In the genomic region with DNA sequence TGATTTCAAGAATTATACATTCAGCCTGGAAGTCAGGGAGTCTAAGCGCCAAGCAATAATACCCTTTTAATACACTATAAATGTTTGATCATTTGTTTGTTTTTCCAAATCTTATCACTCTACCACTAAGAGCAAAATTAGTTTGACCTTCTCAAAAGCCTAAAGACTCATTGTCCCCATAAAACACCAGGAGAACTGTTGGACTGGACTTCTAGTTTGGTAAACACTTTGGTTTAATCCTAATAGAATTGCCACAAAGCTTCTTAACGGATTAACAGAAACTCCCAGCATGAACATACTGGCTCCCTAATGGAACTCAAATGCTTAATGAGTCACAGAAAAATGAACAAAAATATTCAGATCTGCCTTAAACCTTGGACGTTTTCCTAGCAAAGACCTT, we compare ENCODE assay signal across 17 cellular contexts. TPM values are rescaled to one million over a fixed set of nuclear protein-coding genes. Genes with fewer than 3 reads are reported as not detected.
A peak's percentile ranks its signal among the peaks of the same experiment; 100 is the strongest.
DNase-seq lines count a peak whose midpoint lies in the region; ATAC-seq and TF ChIP-seq lines count a peak whose summit lies in the region.
"Had no signal": no experiment of that assay in that cellular context is flagged by ENCODE, and none has a peak within 500 bp of the region (broad histone marks: within the 10 kb centered on the region; RNA-seq: fewer than 3 reads in every experiment).

No MANE protein-coding gene starts in this region.

- H3K4me2 ChIP-seq in neural progenitor cell, result no peak overlapping the region
- H3K4me2 ChIP-seq: BLaER1 treated with 17β-estradiol and CSF1 and Interleukin-3, amounts not matched to agents 10 nM and 100 nM had no signal

- H3K4me1 ChIP-seq in A673 (ENCODE audit: insufficient read depth, low read length, poor library complexity, severe bottlenecking) (peaks cover 8% of the 10 kb centered on the region), HEK293 (ENCODE audit: control insufficient read depth, insufficient read depth, low read length) (peaks cover 14% of the 10 kb centered on the region; the same call in 1 of the 2 replicates), neural progenitor cell (no peaks in the 10 kb centered on the region)
- no peaks in the 10 kb centered on the region for H3K4me1 ChIP-seq in CD4-positive, alpha-beta memory T cell (ENCODE audit: insufficient read depth, low read length)
- H3K4me1 ChIP-seq: BLaER1 treated with 17β-estradiol and CSF1 and Interleukin-3, amounts not matched to agents 10 nM and 100 nM had no signal

- H3K36me3 ChIP-seq in A673 (ENCODE audit: insufficient read depth, low read length, poor library complexity, severe bottlenecking) (no peaks in the 10 kb centered on the region), HEK293 (ENCODE audit: control insufficient read depth in 2 of 2, insufficient read depth in 1 of 2, low read length in 2 of 2) (no peaks in the 10 kb centered on the region), neural progenitor cell (no peaks in the 10 kb centered on the region)
- no peaks in the 10 kb centered on the region for H3K36me3 ChIP-seq in CD4-positive, alpha-beta memory T cell (ENCODE audit: insufficient read depth, low read length)
- H3K36me3 ChIP-seq: BLaER1 treated with 17β-estradiol and CSF1 and Interleukin-3, amounts not matched to agents 10 nM and 100 nM had no signal

- H4K20me1 ChIP-seq in neural progenitor cell (ENCODE audit: low read depth), result no peaks in the 10 kb centered on the region
- H4K20me1 ChIP-seq: BLaER1 treated with 17β-estradiol and CSF1 and Interleukin-3, amounts not matched to agents 10 nM and 100 nM had no signal

- no peaks in the 10 kb centered on the region for H3K9me3 ChIP-seq in A673 (ENCODE audit: low read depth, low read length, poor library complexity, severe bottlenecking)
- H3K9me3 ChIP-seq in HEK293 (ENCODE audit: control insufficient read depth, insufficient read depth, low read depth, low read length), result no peaks in the 10 kb centered on the region
- peaks cover 7% of the 10 kb centered on the region for H3K9me3 ChIP-seq in neural progenitor cell (ENCODE audit: low read depth)
- no peaks in the 10 kb centered on the region for H3K9me3 ChIP-seq in CD4-positive, alpha-beta memory T cell (ENCODE audit: control insufficient read depth in 1 of 2, low read length in 2 of 2)
- H3K9me3 ChIP-seq: Caco-2 had no signal

- no peaks in the 10 kb centered on the region for H3K27me3 ChIP-seq in A673 (replicated peaks; ENCODE audit: insufficient read depth, low read depth, low read length, poor library complexity)
- no peaks in the 10 kb centered on the region for H3K27me3 ChIP-seq in neural progenitor cell
- H3K27me3 ChIP-seq in CD4-positive, alpha-beta memory T cell (ENCODE audit: insufficient read depth, low read length), result no peaks in the 10 kb centered on the region
- H3K27me3 ChIP-seq: BLaER1 treated with 17β-estradiol and CSF1 and Interleukin-3, amounts not matched to agents 10 nM and 100 nM had no signal

- no peak overlapping the region for H2AFZ ChIP-seq in neural progenitor cell (replicated peaks)

- no peak for TF ChIP-seq CTCF in A673 (conservative IDR thresholded peaks at IDR 0.05; ENCODE audit: low read depth, low read length)
- TF ChIP-seq CTCF in HEK293 (tag by site-specific recombination; IDR thresholded peaks at IDR 0.05), result no peak
- TF ChIP-seq CTCF in neural progenitor cell (IDR thresholded peaks at IDR 0.05), result no peak

- CTCF ChIA-PET in A673 (lab: Charles Lee), result no interaction called here
- CTCF ChIA-PET in HEK293 (lab: Yijun Ruan, JAX), result no interaction called here
- CTCF ChIA-PET in CD4-positive, alpha-beta memory T cell (lab: Charles Lee; ENCODE audit: partially characterized antibody), result no interaction called here

- H3K9ac ChIP-seq in neural progenitor cell, result no peak overlapping the region
- H3K9ac ChIP-seq: BLaER1 treated with 17β-estradiol and CSF1 and Interleukin-3, amounts not matched to agents 10 nM and 100 nM had no signal

- H3K4me1 Mint-ChIP-seq in neural progenitor cell, result peaks cover 2% of the 10 kb centered on the region
- H3K4me1 Mint-ChIP-seq in CD4-positive, alpha-beta memory T cell, result peaks cover 0 to 9% (median 0%) of the 10 kb centered on the region in 4 donors
- H3K4me1 Mint-ChIP-seq: B cell, H9 had no signal

- no peaks in the 10 kb centered on the region for H3K36me3 Mint-ChIP-seq in neural progenitor cell
- H3K36me3 Mint-ChIP-seq in CD4-positive, alpha-beta memory T cell, result no peaks in the 10 kb centered on the region

- H3K27ac Mint-ChIP-seq in neural progenitor cell, result no peak overlapping the region
- H3K27ac Mint-ChIP-seq in CD4-positive, alpha-beta memory T cell, result no peak overlapping the region
- H3K27ac Mint-ChIP-seq: B cell, H9 had no signal

- H3K4me3 ChIP-seq in A673 (ENCODE audit: low read depth, low read length, poor library complexity, severe bottlenecking) (no peak overlapping the region), HEK293 (ENCODE audit: low read depth, low read length) (no peak overlapping the region), neural progenitor cell (no peak overlapping the region)
- H3K4me3 ChIP-seq in CD4-positive, alpha-beta memory T cell (ENCODE audit: low read length in 2 of 2), result no peak overlapping the region
- H3K4me3 ChIP-seq: BLaER1 treated with 17β-estradiol and CSF1 and Interleukin-3, amounts not matched to agents 10 nM and 100 nM; K562 had no signal

- ATAC-seq in HG03175 (IDR thresholded peaks at IDR 0.05; ENCODE audit: unreplicated experiment), result no peak
- no peak for ATAC-seq in GM21367 (IDR thresholded peaks at IDR 0.05; ENCODE audit: unreplicated experiment)
- ATAC-seq: K562 had no signal

- BruUV-seq in A673 (replicated peaks; lab: Mats Ljungman, UMichigan), result no TSS peak

- H3K79me2 ChIP-seq in neural progenitor cell (ENCODE audit: low read depth), result no peaks in the 10 kb centered on the region

- H3K4me3 Mint-ChIP-seq in neural progenitor cell, result no peak overlapping the region
- no peak overlapping the region for H3K4me3 Mint-ChIP-seq in CD4-positive, alpha-beta memory T cell
- H3K4me3 Mint-ChIP-seq: B cell, H9 had no signal

- peaks cover 2% of the 10 kb centered on the region for H3K27me3 Mint-ChIP-seq in neural progenitor cell (ENCODE audit: insufficient read depth, low read depth)
- H3K27me3 Mint-ChIP-seq in CD4-positive, alpha-beta memory T cell, result peaks cover 0 to 3% of the 10 kb centered on the region in 2 donors

- no peaks in the 10 kb centered on the region for H3F3A ChIP-seq in neural progenitor cell (ENCODE audit: low read depth)

- H3K27ac ChIP-seq in A673 (ENCODE audit: low read depth, low read length, poor library complexity, severe bottlenecking) (no peak overlapping the region), HEK293 (ENCODE audit: extremely low read depth, low read depth, low read length) (no peak overlapping the region), neural progenitor cell (no peak overlapping the region)
- no peak overlapping the region for H3K27ac ChIP-seq in CD4-positive, alpha-beta memory T cell (ENCODE audit: low read depth, low read length)
- H3K27ac ChIP-seq: BLaER1 treated with 17β-estradiol and CSF1 and Interleukin-3, amounts not matched to agents 10 nM and 100 nM; HL-60 had no signal

- intact Hi-C loops in A673 (cut with micrococcal nuclease; ENCODE audit: unreplicated experiment), result no loop called here
- intact Hi-C loops in CD4-positive, alpha-beta memory T cell (cut with micrococcal nuclease), result no loop called here

- H3K9me3 Mint-ChIP-seq in neural progenitor cell, result peaks cover 8% of the 10 kb centered on the region
- peaks cover 0 to 2% (median 0%) of the 10 kb centered on the region in 8 donors for H3K9me3 Mint-ChIP-seq in CD4-positive, alpha-beta memory T cell

- peak; percentile 30 for DNase-seq in A673 (ENCODE audit: low spot score)
- DNase-seq in NCI-H524 treated with DMSO at 0.1 percent for 48 hours (lab: John Stamatoyannopoulos, UW), result peak; percentile 36
- peak; percentile 45 for DNase-seq in neural progenitor cell (ENCODE audit: low spot score)
- DNase-seq in stimulated activated CD8-positive, alpha-beta memory T cell treated with anti-CD3 and anti-CD28 coated beads, Interleukin-4, amount 100 ng/mL, for 48 hours, result no peak
- DNase-seq in CD4-positive, alpha-beta memory T cell, result no peak
- DNase-seq: Caco-2, DMS79 treated with DMSO at 0.1 percent for 48 hours, GF-D8, H9, IMR-90 had no signal

- POLR2A ChIA-PET in A673 (lab: Charles Lee; ENCODE audit: low non-redundant PET) (no interaction called here), HEK293 (lab: Yijun Ruan, JAX) (no interaction called here)
- POLR2A ChIA-PET in CD4-positive, alpha-beta memory T cell (lab: Charles Lee; ENCODE audit: partially characterized antibody), result no interaction called here

TF ChIP-seq in HEK293, 187 proteins besides CTCF, POLR2A, EP300 and RAD21 (continues in another document):
- TF ChIP-seq ZNF132 (tag by site-specific recombination; IDR thresholded peaks at IDR 0.05; ENCODE audit: borderline replicate concordance), result no peak
- TF ChIP-seq TCF7L2 (IDR thresholded peaks at IDR 0.05; ENCODE audit: borderline replicate concordance, low read depth, low read length), result peak; percentile 78; the same call in 1 of the 2 replicates
- TF ChIP-seq OSR2 (tag by site-specific recombination; IDR thresholded peaks at IDR 0.05), result 0 out of 2 replicates have a peak, but pooled peaks have one; percentile 46
- TF ChIP-seq PRDM6 (tag by site-specific recombination; IDR thresholded peaks at IDR 0.05), result peak; percentile 16; the same call in 1 of the 2 replicates
- peak; percentile 73 for TF ChIP-seq FEZF1 (tag by site-specific recombination; IDR thresholded peaks at IDR 0.05)
- TF ChIP-seq ZNF626 (tag by site-specific recombination; IDR thresholded peaks at IDR 0.05), result no peak

RNA-seq across cellular contexts. Expression of gene SYTL5, which starts 34.9 kb away (rescaled TPM):
- total RNA-seq in A673 (2021) (17.2 and 17.9 TPM in 2 replicates), neural progenitor cell (ENCODE audit: low replicate concordance) (0.87 and 1.7 TPM in 2 replicates)
- not detected for total RNA-seq in CD4-positive, alpha-beta memory T cell
- polyA plus RNA-seq in CD4-positive, alpha-beta memory T cell, result not detected
- total RNA-seq: B cell had no signal

Comparison
In these comparisons a context has a peak if more than half of its experiments do, and no peak if none do; other contexts are left out.
1. DNase-seq: peak in A673 (single experiment), NCI-H524 treated with DMSO at 0.1 percent for 48 hours (single experiment) and neural progenitor cell (single experiment); none in stimulated activated CD8-positive, alpha-beta memory T cell treated with anti-CD3 and anti-CD28 coated beads, Interleukin-4, amount 100 ng/mL, for 48 hours (single experiment) and CD4-positive, alpha-beta memory T cell (0 of 5).